In genomic region chr13:26300140-26300539, GRCh38 we compare ENCODE assay signal across 14 cellular contexts. TPM values are rescaled to one million over a fixed set of nuclear protein-coding genes. Genes with fewer than 3 reads are reported as not detected.
DNase-seq lines count a peak whose midpoint lies in the region; ATAC-seq and TF ChIP-seq lines count a peak whose summit lies in the region.
"Had no signal": no experiment of that assay in that cellular context is flagged by ENCODE, and none has a peak within 500 bp of the region (broad histone marks: within the 10 kb centered on the region; RNA-seq: fewer than 3 reads in every experiment).

No MANE protein-coding gene starts in this region.

- intact Hi-C loops in CD8-positive, alpha-beta T cell (cut with DNase I, micrococcal nuclease): no loop called here

- 89 to 96% methylated on average over 6 of the region's 6 CpGs for WGBS in upper lobe of left lung, 2 donors

- CTCF ChIA-PET in CD8-positive, alpha-beta T cell (lab: Charles Lee): no interaction called here

- no peak overlapping the region for H3K4me3 Mint-ChIP-seq in activated T-cell treated with anti-CD3 and anti-CD28 coated beads, Interleukin-2, amount 50 U/mL, for 4 hours
- H3K4me3 Mint-ChIP-seq in CD8-positive, alpha-beta T cell: no peak overlapping the region
- H3K4me3 Mint-ChIP-seq: activated CD4-positive, alpha-beta T cell treated with anti-CD3 and anti-CD28 coated beads, Interleukin-2, amount 10 ng/mL, durations not matched to agents 7 days and 5 days; effector memory CD8-positive, alpha-beta T cell had no signal

- peaks cover 5% of the 10 kb centered on the region for H3K36me3 Mint-ChIP-seq in activated T-cell treated with anti-CD3 and anti-CD28 coated beads, Interleukin-2, amount 50 U/mL, for 4 hours (ENCODE audit: insufficient read depth)
- H3K36me3 Mint-ChIP-seq in CD8-positive, alpha-beta T cell: no peaks in the 10 kb centered on the region

- H3K27ac ChIP-seq in upper lobe of left lung: no peak overlapping the region
- H3K27ac ChIP-seq in CD8-positive, alpha-beta T cell (ENCODE audit: low read depth, low read length): no peak overlapping the region
- H3K27ac ChIP-seq: prostate gland had no signal

- H3K4me3 ChIP-seq in fibroblast of pulmonary artery (replicated peaks; ENCODE audit: low read depth, low read length) (no peak overlapping the region), upper lobe of left lung (no peak overlapping the region)
- no peak overlapping the region for H3K4me3 ChIP-seq in CD8-positive, alpha-beta T cell (ENCODE audit: low read depth, low read length)
- H3K4me3 ChIP-seq: prostate gland had no signal

- H3K36me3 ChIP-seq in upper lobe of left lung: no peaks in the 10 kb centered on the region
- no peaks in the 10 kb centered on the region for H3K36me3 ChIP-seq in CD8-positive, alpha-beta T cell (ENCODE audit: insufficient read depth, low read length)
- H3K36me3 ChIP-seq: prostate gland had no signal

- H3K27me3 ChIP-seq in upper lobe of left lung: no peaks in the 10 kb centered on the region
- H3K27me3 ChIP-seq in CD8-positive, alpha-beta T cell (ENCODE audit: insufficient read depth, low read length): no peaks in the 10 kb centered on the region

- no peak overlapping the region for H3K27ac Mint-ChIP-seq in CD8-positive, alpha-beta T cell
- H3K27ac Mint-ChIP-seq: activated CD4-positive, alpha-beta T cell treated with anti-CD3 and anti-CD28 coated beads, Interleukin-2, amount 10 ng/mL, durations not matched to agents 7 days and 5 days; activated naive CD4-positive, alpha-beta T cell treated with anti-CD3 and anti-CD28 coated beads, Interleukin-2, amount 50 U/mL, for 72 hours; effector memory CD8-positive, alpha-beta T cell had no signal

- no peak for TF ChIP-seq EP300 in upper lobe of left lung (IDR thresholded peaks at IDR 0.05)

- peak in 1 of 2 donors; percentile 28 for ATAC-seq in activated T-cell treated with anti-CD3 and anti-CD28 coated beads, Interleukin-2, amount 50 U/mL, for 4 hours
- no peak for ATAC-seq in upper lobe of left lung (ENCODE audit: low FRiP score in 2 of 2)
- no peak for ATAC-seq in CD8-positive, alpha-beta T cell
- ATAC-seq: activated naive CD4-positive, alpha-beta T cell treated with anti-CD3 and anti-CD28 coated beads, Interleukin-2, amount 50 U/mL, for 72 hours; effector memory CD8-positive, alpha-beta T cell had no signal

- no peak for TF ChIP-seq POLR2A in upper lobe of left lung (IDR thresholded peaks at IDR 0.05)

- peak; percentile 7 for DNase-seq in activated T-cell treated with anti-CD3 and anti-CD28 coated beads, Interleukin-2, amount 50 U/mL, for 4 hours
- DNase-seq in activated T-cell treated with anti-CD3 and anti-CD28 coated beads, Interleukin-2, amount 50 U/mL, for 48 hours: no peak
- DNase-seq in RPMI7951 (ENCODE audit: low read depth): peak; percentile 50
- DNase-seq in fibroblast of pulmonary artery (ENCODE audit: low read depth): peak; percentile 50
- DNase-seq in stimulated activated CD8-positive, alpha-beta memory T cell treated with anti-CD3 and anti-CD28 coated beads, Interleukin-4, amount 100 ng/mL, for 24 hours (ENCODE audit: low read depth): peak; percentile 1
- DNase-seq in upper lobe of left lung: no peak
- DNase-seq in CD8-positive, alpha-beta T cell: no peak
- DNase-seq in NCI-H524 treated with DMSO at 0.1 percent for 48 hours (lab: John Stamatoyannopoulos, UW): no peak
- DNase-seq: activated CD4-positive, alpha-beta T cell treated with anti-CD3 and anti-CD28 coated beads, Interleukin-2, amount 10 ng/mL, durations not matched to agents 7 days and 5 days; effector memory CD8-positive, alpha-beta T cell; mesendoderm; NCI-H187 had no signal

- no peaks in the 10 kb centered on the region for H3K9me3 ChIP-seq in upper lobe of left lung
- H3K9me3 ChIP-seq in CD8-positive, alpha-beta T cell (ENCODE audit: low read length): no peaks in the 10 kb centered on the region
- H3K9me3 ChIP-seq: prostate gland had no signal

- H3K9me3 Mint-ChIP-seq in activated T-cell treated with anti-CD3 and anti-CD28 coated beads, Interleukin-2, amount 50 U/mL, for 4 hours: no peaks in the 10 kb centered on the region
- no peaks in the 10 kb centered on the region for H3K9me3 Mint-ChIP-seq in CD8-positive, alpha-beta T cell
- H3K9me3 Mint-ChIP-seq: effector memory CD8-positive, alpha-beta T cell had no signal

- H3K4me1 Mint-ChIP-seq in activated T-cell treated with anti-CD3 and anti-CD28 coated beads, Interleukin-2, amount 50 U/mL, for 4 hours (ENCODE audit: low read depth): peaks cover 58% of the 10 kb centered on the region
- H3K4me1 Mint-ChIP-seq in CD8-positive, alpha-beta T cell (ENCODE audit: low read depth): peaks cover 76% of the 10 kb centered on the region

- TF ChIP-seq CTCF in fibroblast of pulmonary artery (IDR thresholded peaks at IDR 0.05; ENCODE audit: low read length, missing control alignments) (no peak), upper lobe of left lung (IDR thresholded peaks at IDR 0.05) (no peak)
- no peak for TF ChIP-seq CTCF in CD8-positive, alpha-beta T cell (IDR thresholded peaks at IDR 0.05)

- H3K27me3 Mint-ChIP-seq in activated T-cell treated with anti-CD3 and anti-CD28 coated beads, Interleukin-2, amount 50 U/mL, for 4 hours (ENCODE audit: low read depth): no peaks in the 10 kb centered on the region
- H3K27me3 Mint-ChIP-seq in CD8-positive, alpha-beta T cell (ENCODE audit: low read depth): no peaks in the 10 kb centered on the region
- H3K27me3 Mint-ChIP-seq: activated CD4-positive, alpha-beta T cell treated with anti-CD3 and anti-CD28 coated beads, Interleukin-2, amount 10 ng/mL, durations not matched to agents 7 days and 5 days; effector memory CD8-positive, alpha-beta T cell had no signal

- H3K4me1 ChIP-seq in upper lobe of left lung: peaks cover 5 to 10% (median 7%) of the 10 kb centered on the region in 4 donors
- H3K4me1 ChIP-seq in CD8-positive, alpha-beta T cell (ENCODE audit: insufficient read depth, low read length): no peaks in the 10 kb centered on the region
- H3K4me1 ChIP-seq: prostate gland had no signal

- POLR2A ChIA-PET in CD8-positive, alpha-beta T cell (lab: Charles Lee): no interaction called here

RNA-seq across cellular contexts. Expression of gene CDK8, which starts 46.2 kb away (rescaled TPM):
- 10 to 100 TPM; 21.1 to 23.6 (median 23.0) TPM for total RNA-seq in activated T-cell treated with anti-CD3 and anti-CD28 coated beads, Interleukin-2, amount 50 U/mL, for 4 hours
- 12.9 and 18.9 TPM in 2 replicates for total RNA-seq in RPMI7951 (2014; rRNA removed; shearing (Covaris generic))
- total RNA-seq in upper lobe of left lung: 10 to 100 TPM in 4 of 6 donors, 1 to 10 TPM in 2; 9.4 to 15.6 (median 10.8) TPM
- 1 to 10 TPM; 4.9 to 5.3 TPM for total RNA-seq in CD8-positive, alpha-beta T cell

Comparison
In these comparisons a context has a peak if more than half of its experiments do, and no peak if none do; other contexts are left out.
1. DNase-seq: peak in activated T-cell treated with anti-CD3 and anti-CD28 coated beads, Interleukin-2, amount 50 U/mL, for 4 hours (single experiment), RPMI7951 (single experiment), fibroblast of pulmonary artery (single experiment) and stimulated activated CD8-positive, alpha-beta memory T cell treated with anti-CD3 and anti-CD28 coated beads, Interleukin-4, amount 100 ng/mL, for 24 hours (single experiment); none in activated T-cell treated with anti-CD3 and anti-CD28 coated beads, Interleukin-2, amount 50 U/mL, for 48 hours (0 of 2), upper lobe of left lung (0 of 2), CD8-positive, alpha-beta T cell (0 of 7) and NCI-H524 treated with DMSO at 0.1 percent for 48 hours (single experiment).